In genomic region chr16:2881783-2882459, GRCh38 we compare ENCODE assay signal across 8 cellular contexts. TPM values are rescaled to one million over a fixed set of nuclear protein-coding genes. Genes with fewer than 3 reads are reported as not detected.
DNase-seq lines count a peak whose midpoint lies in the region; ATAC-seq and TF ChIP-seq lines count a peak whose summit lies in the region.
"Not testable (repeated sequence)": the region's sequence is repeated elsewhere in the genome, so short reads cannot be mapped to it uniquely, and the experiment has no call there.

No MANE protein-coding gene starts in this region.

- intact Hi-C loops in head of caudate nucleus (cut with DNase I): loop anchor here (1.0 kb wide), 1 partner anchor 23 kb away; no protein-coding TSS in a partner anchor

- peak; percentile 30 for ATAC-seq in GM23338
- ATAC-seq in naive B cell (ENCODE audit: low read depth in 2 of 2): not testable (repeated sequence)

- H3K79me2 ChIP-seq in GM23338 (replicated peaks; ENCODE audit: insufficient read depth): not testable (repeated sequence)

- not testable (repeated sequence) for TF ChIP-seq CTCF in GM23338 (conservative IDR thresholded peaks at IDR 0.05; ENCODE audit: low read depth in 2 of 2); astrocyte of the cerebellum (IDR thresholded peaks at IDR 0.05; ENCODE audit: low read depth, low read length, missing control alignments)

- H3K9me3 Mint-ChIP-seq in GM23338: peaks cover 15% of the 10 kb centered on the region
- H3K9me3 Mint-ChIP-seq in naive B cell: not testable (repeated sequence)

- not testable (repeated sequence) for H3F3A ChIP-seq in GM23338 (replicated peaks; ENCODE audit: low read depth)

- H3K27me3 Mint-ChIP-seq in GM23338 (ENCODE audit: insufficient read depth, low read depth, poor library complexity): peaks cover 14% of the 10 kb centered on the region
- H3K27me3 Mint-ChIP-seq in naive B cell: not testable (repeated sequence)

- not testable (repeated sequence) for H4K20me1 ChIP-seq in GM23338 (replicated peaks; ENCODE audit: insufficient read depth)

- in situ Hi-C loops in astrocyte of the cerebellum (cut with HindIII; ENCODE audit: low sequenced_read_pairs): not testable (repeated sequence)

- H3K9me2 ChIP-seq in GM23338 (ENCODE audit: insufficient read depth): not testable (repeated sequence)

- H3K4me3 Mint-ChIP-seq in GM23338 (peak overlapping the region; percentile 90), naive B cell (peak overlapping the region; percentile 91 to 97 (median 93))

- H3K4me2 ChIP-seq in GM23338: peak overlapping the region; percentile 97

- not testable (repeated sequence) for H3K36me3 Mint-ChIP-seq in GM23338 (ENCODE audit: low read depth); naive B cell

- peaks cover 13% of the 10 kb centered on the region; the same call in 1 of the 2 replicates for H3K27me3 ChIP-seq in GM23338 (ENCODE audit: insufficient read depth)

- not testable (repeated sequence) for H3K36me3 ChIP-seq in GM23338 (ENCODE audit: insufficient read depth)

- not testable (repeated sequence) for H3K27ac ChIP-seq in GM23338 (ENCODE audit: low read depth)

- H3K4me1 ChIP-seq in GM23338 (ENCODE audit: insufficient read depth): not testable (repeated sequence)

- H2AFZ ChIP-seq in GM23338: peak overlapping the region; percentile 95

- peak; percentile 58 for DNase-seq in D341Med (ENCODE audit: low spot score)
- DNase-seq in GM23338 (ENCODE audit: low spot score): peak; percentile 79
- peak; percentile 53 for DNase-seq in M059J (ENCODE audit: low read depth)
- peak; percentile 63 for DNase-seq in SW480 (ENCODE audit: low spot score)
- not testable (repeated sequence) for DNase-seq in astrocyte of the cerebellum (ENCODE audit: low read depth); naive B cell
- DNase-seq in head of caudate nucleus: peak in 28 of 42 donors; percentile 14 to 67 (median 37)
- peak; percentile 47 for DNase-seq in stimulated activated naive CD4-positive, alpha-beta T cell treated with Interleukin-2 at 50 U/mL for 16 hours (lab: John Stamatoyannopoulos, UW)

- H3K4me1 Mint-ChIP-seq in GM23338: not testable (repeated sequence)
- peaks cover 9 to 17% (median 16%) of the 10 kb centered on the region in 3 donors for H3K4me1 Mint-ChIP-seq in naive B cell

- H3K4me3 ChIP-seq in GM23338 (peak overlapping the region; percentile 94), astrocyte of the cerebellum (ENCODE audit: low read depth, low read length) (peak overlapping the region; percentile 88)

- H3K27ac Mint-ChIP-seq in GM23338: not testable (repeated sequence)
- H3K27ac Mint-ChIP-seq in naive B cell: peak overlapping the region in 5 of 6 donors; percentile 65 to 94 (median 84)

RNA-seq across cellular contexts. Expression of gene FLYWCH2, which starts 1.1 kb away (rescaled TPM):
- 45.0 and 48.7 TPM in 2 replicates for total RNA-seq in GM23338 (2014; rRNA removed; shearing (Covaris generic))
- polyA plus RNA-seq in GM23338 (2016; fragmentation: Nextera tagmentation; extraction: Ambion mirVana): 30.9 and 38.6 TPM in 2 replicates
- total RNA-seq in M059J (2014; rRNA removed; shearing (Covaris generic)): 97.4 and 112 TPM in 2 replicates
- 10 to 100 TPM; 15.6 to 22.6 (median 18.9) TPM for polyA plus RNA-seq in naive B cell (ENCODE audit: low read depth in 6 of 6)

RNA-seq across cellular contexts. Expression of gene PRSS22, which starts 24.0 kb away (rescaled TPM):
- 2.0 and 4.6 TPM in 2 replicates for total RNA-seq in GM23338 (2014; rRNA removed; shearing (Covaris generic))
- 1.3 and 2.1 TPM in 2 replicates for polyA plus RNA-seq in GM23338 (2016; fragmentation: Nextera tagmentation; extraction: Ambion mirVana)
- total RNA-seq in M059J (2014; rRNA removed; shearing (Covaris generic)): not detected in 2 replicates
- not detected for polyA plus RNA-seq in naive B cell (ENCODE audit: low read depth in 6 of 6)

RNA-seq across cellular contexts. Expression of gene FLYWCH1, which starts 29.8 kb away (rescaled TPM):
- 22.9 and 29.3 TPM in 2 replicates for total RNA-seq in GM23338 (2014; rRNA removed; shearing (Covaris generic))
- polyA plus RNA-seq in GM23338 (2016; fragmentation: Nextera tagmentation; extraction: Ambion mirVana): 6.0 and 7.5 TPM in 2 replicates
- total RNA-seq in M059J (2014; rRNA removed; shearing (Covaris generic)): 27.0 and 34.0 TPM in 2 replicates
- 10 to 100 TPM in 3 of 6 donors, 1 to 10 TPM in 3; 6.3 to 13.4 (median 9.5) TPM for polyA plus RNA-seq in naive B cell (ENCODE audit: low read depth in 6 of 6)

RNA-seq across cellular contexts. Expression of gene ZG16B, which starts 51.8 kb away (rescaled TPM):
- not detected in 2 replicates for total RNA-seq in GM23338 (2014; rRNA removed; shearing (Covaris generic))
- polyA plus RNA-seq in GM23338 (2016; fragmentation: Nextera tagmentation; extraction: Ambion mirVana) (not detected in 2 replicates), naive B cell (ENCODE audit: low read depth in 6 of 6) (not detected)
- total RNA-seq in M059J (2014; rRNA removed; shearing (Covaris generic)): 0.12 and 3.9 TPM in 2 replicates
